Comparison of ENCODE assay signal across 14 cellular contexts in the genomic region with DNA sequence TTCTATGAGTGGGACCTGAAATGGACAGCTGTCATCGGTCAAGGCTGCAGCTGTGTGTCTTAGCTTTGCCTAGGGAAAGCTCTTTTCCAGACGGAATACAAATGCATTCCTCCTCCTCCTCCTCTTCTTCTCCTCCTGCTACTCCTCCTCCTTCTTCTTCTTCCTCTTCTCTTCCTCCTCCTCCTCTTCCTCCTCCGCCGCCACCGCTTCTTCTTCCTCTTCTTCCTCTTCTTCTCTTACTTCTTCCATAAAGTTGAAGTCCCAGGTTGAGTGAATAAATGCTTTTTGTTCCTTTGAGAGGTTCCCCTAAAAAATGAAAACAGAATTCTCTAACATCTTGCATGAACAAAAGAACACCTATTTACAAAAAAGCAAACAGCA. TPM values are rescaled to one million over a fixed set of nuclear protein-coding genes. Genes with fewer than 3 reads are reported as not detected.
DNase-seq lines count a peak whose midpoint lies in the region; ATAC-seq and TF ChIP-seq lines count a peak whose summit lies in the region.
"Had no signal": no experiment of that assay in that cellular context is flagged by ENCODE, and none has a peak within 500 bp of the region (broad histone marks: within the 10 kb centered on the region; RNA-seq: fewer than 3 reads in every experiment).

No MANE protein-coding gene starts in this region.

- BruUV-seq in MCF 10A (replicated peaks; lab: Mats Ljungman, UMichigan) (no TSS peak), PC-3 (replicated peaks; lab: Mats Ljungman, UMichigan) (no TSS peak)

- H3K4me1 ChIP-seq in breast epithelium = no peaks in the 10 kb centered on the region
- H3K4me1 ChIP-seq in PC-3 (ENCODE audit: insufficient read depth, low read length) = peaks cover 51% of the 10 kb centered on the region
- peaks cover 32% of the 10 kb centered on the region for H3K4me1 ChIP-seq in testis

- H3K27ac Mint-ChIP-seq in MCF 10A (ENCODE audit: low read depth, unreplicated experiment) = peak overlapping the region; percentile 81
- H3K27ac Mint-ChIP-seq in central memory CD8-positive, alpha-beta T cell (ENCODE audit: low read depth) = peak overlapping the region; percentile 97
- H3K27ac Mint-ChIP-seq: GM23338 had no signal

- no peak overlapping the region for H3K4me3 Mint-ChIP-seq in MCF 10A (ENCODE audit: unreplicated experiment)
- H3K4me3 Mint-ChIP-seq in central memory CD8-positive, alpha-beta T cell = no peak overlapping the region
- H3K4me3 Mint-ChIP-seq: dendritic cell treated with granulocyte-macrophage colony-stimulating factor and Interleukin-4, amounts not matched to agents 40 ng/mL and 50 ng/mL, for 4 days; GM23338; nephron had no signal

- H3K4me2 ChIP-seq in PC-3 (ENCODE audit: low read length) = no peak overlapping the region
- H3K4me2 ChIP-seq: GM23338 had no signal

- TF ChIP-seq CTCF in MCF 10A (IDR thresholded peaks at IDR 0.05; ENCODE audit: unreplicated experiment) = no peak
- TF ChIP-seq CTCF in breast epithelium (IDR thresholded peaks at IDR 0.05) = no peak
- TF ChIP-seq CTCF in PC-3 (conservative IDR thresholded peaks at IDR 0.05; ENCODE audit: low read depth, low read length) = no peak
- TF ChIP-seq CTCF in testis (IDR thresholded peaks at IDR 0.05) = no peak

- no peaks in the 10 kb centered on the region for H3K9me3 Mint-ChIP-seq in MCF 10A (ENCODE audit: unreplicated experiment)
- H3K9me3 Mint-ChIP-seq in central memory CD8-positive, alpha-beta T cell = no peaks in the 10 kb centered on the region
- H3K9me3 Mint-ChIP-seq: GM23338, nephron had no signal

- no peaks in the 10 kb centered on the region for H3K27me3 ChIP-seq in breast epithelium
- H3K27me3 ChIP-seq in PC-3 (ENCODE audit: low read length) = no peaks in the 10 kb centered on the region
- H3K27me3 ChIP-seq in testis = no peaks in the 10 kb centered on the region

- no peaks in the 10 kb centered on the region for H3F3A ChIP-seq in PC-3 (ENCODE audit: low read length, unreplicated experiment)

- H3K9me2 ChIP-seq in PC-3 (replicated peaks; ENCODE audit: low read length) = no peaks in the 10 kb centered on the region

- H3K4me1 Mint-ChIP-seq in MCF 10A (ENCODE audit: insufficient read depth, unreplicated experiment) = peaks cover 38% of the 10 kb centered on the region
- H3K4me1 Mint-ChIP-seq in central memory CD8-positive, alpha-beta T cell = peaks cover 43% of the 10 kb centered on the region

- CTCF ChIA-PET in MCF 10A (lab: Yijun Ruan, JAX) (interaction anchor here (0.5 to 1.4 kb wide), 3 partner anchors 25 to 566 kb away, joined by 3 to 5 read pairs (median 3); no protein-coding TSS in a partner anchor), PC-3 (lab: Charles Lee) (no interaction called here)

- no peaks in the 10 kb centered on the region for H3K36me3 ChIP-seq in breast epithelium
- no peaks in the 10 kb centered on the region for H3K36me3 ChIP-seq in PC-3 (ENCODE audit: low read depth, low read length)
- H3K36me3 ChIP-seq in testis (ENCODE audit: low read depth, missing control alignments) = no peaks in the 10 kb centered on the region

- no peaks in the 10 kb centered on the region for H3K79me2 ChIP-seq in PC-3 (ENCODE audit: low read length)

- POLR2A ChIA-PET in MCF 10A (lab: Yijun Ruan, JAX) = interaction anchor here (0.6 to 6.4 kb wide), 9 partner anchors 7 to 559 kb away, joined by 3 to 117 read pairs (median 21); a partner anchor contains a TSS
- POLR2A ChIA-PET in PC-3 (lab: Charles Lee; ENCODE audit: unreplicated experiment) = no interaction called here

- no peaks in the 10 kb centered on the region for H3K36me3 Mint-ChIP-seq in MCF 10A (ENCODE audit: insufficient read depth, unreplicated experiment)
- H3K36me3 Mint-ChIP-seq in central memory CD8-positive, alpha-beta T cell (ENCODE audit: insufficient read depth) = peaks cover 12% of the 10 kb centered on the region

- TF ChIP-seq POLR2A in breast epithelium (IDR thresholded peaks at IDR 0.05) (no peak), testis (IDR thresholded peaks at IDR 0.05) (no peak)

- no peaks in the 10 kb centered on the region for H3K27me3 Mint-ChIP-seq in MCF 10A (ENCODE audit: insufficient read depth, unreplicated experiment)
- H3K27me3 Mint-ChIP-seq in central memory CD8-positive, alpha-beta T cell = no peaks in the 10 kb centered on the region
- H3K27me3 Mint-ChIP-seq: dendritic cell treated with granulocyte-macrophage colony-stimulating factor and Interleukin-4, amounts not matched to agents 40 ng/mL and 50 ng/mL, for 4 days had no signal

- H3K9ac ChIP-seq in PC-3 (ENCODE audit: low read length) = no peak overlapping the region

- intact Hi-C loops in MCF 10A (cut with micrococcal nuclease) = no loop called here
- intact Hi-C loops in breast epithelium (cut with DNase I; ENCODE audit: low total_unique reads) = no loop called here
- intact Hi-C loops in PC-3 (cut with micrococcal nuclease) = no loop called here
- intact Hi-C loops in testis (cut with DNase I; ENCODE audit: low total_unique reads) = no loop called here

- H3K9me3 ChIP-seq in breast epithelium (no peaks in the 10 kb centered on the region), PC-3 (ENCODE audit: low read length) (no peaks in the 10 kb centered on the region), testis (no peaks in the 10 kb centered on the region)

- no peak for ATAC-seq in PC-3
- no peak for ATAC-seq in central memory CD8-positive, alpha-beta T cell (replicated peaks; ENCODE audit: extremely low read depth, poor library complexity, severe bottlenecking)
- no peak for ATAC-seq in esophagus mucosa
- ATAC-seq: GM23338 had no signal

- no peak overlapping the region for H2AFZ ChIP-seq in PC-3 (ENCODE audit: low read length)
- H2AFZ ChIP-seq: GM23338 had no signal

- H3K4me3 ChIP-seq in breast epithelium (no peak overlapping the region), PC-3 (ENCODE audit: low read length) (no peak overlapping the region), testis (no peak overlapping the region)
- H3K4me3 ChIP-seq: GM23338, lung had no signal

- WGBS in testis, 2 donors = 57 to 64% methylated on average over 5 of the region's 5 CpGs

- no peak overlapping the region for H3K27ac ChIP-seq in breast epithelium
- peak overlapping the region; percentile 98 for H3K27ac ChIP-seq in PC-3 (ENCODE audit: low read length)
- H3K27ac ChIP-seq in testis = peak overlapping the region; percentile 42 to 82

- H4K20me1 ChIP-seq in PC-3 (ENCODE audit: low read length) = no peaks in the 10 kb centered on the region

- DNase-seq in MCF 10A (ENCODE audit: unreplicated experiment) (no peak), breast epithelium (ENCODE audit: low spot score in 2 of 2) (no peak), PC-3 (no peak), testis (no peak), nucleus accumbens (lab: John Stamatoyannopoulos, UW) (no peak)
- no peak for DNase-seq in central memory CD8-positive, alpha-beta T cell (ENCODE audit: low spot score in 2 of 2)
- DNase-seq: activated effector memory CD4-positive, alpha-beta T cell treated with Interleukin-2 at 50 U/mL for 16 hours; AML-193; DMS 273 treated with DMSO at 0.1 percent for 48 hours had no signal

RNA-seq across cellular contexts. Expression of a gene that starts 28.7 kb away (rescaled TPM):
- total RNA-seq in MCF 10A (2022) (253 and 282 TPM in 2 replicates), breast epithelium (100 to 1,000 TPM; 132 to 347 (median 186) TPM), PC-3 (2014; rRNA removed) (94.5 and 112 TPM in 2 replicates), testis (10 to 100 TPM; 30.8 to 35.7 TPM), esophagus mucosa (98.5 TPM)
- polyA plus RNA-seq in testis (ENCODE audit: insufficient read depth, low read depth, low replicate concordance) = 41.5 TPM

Comparison
In these comparisons a context has a peak if more than half of its experiments do, and no peak if none do; other contexts are left out.
1. H3K27ac ChIP-seq: peak in PC-3 (single experiment) and testis (2 of 2); none in breast epithelium (0 of 2).